In the genomic region with DNA sequence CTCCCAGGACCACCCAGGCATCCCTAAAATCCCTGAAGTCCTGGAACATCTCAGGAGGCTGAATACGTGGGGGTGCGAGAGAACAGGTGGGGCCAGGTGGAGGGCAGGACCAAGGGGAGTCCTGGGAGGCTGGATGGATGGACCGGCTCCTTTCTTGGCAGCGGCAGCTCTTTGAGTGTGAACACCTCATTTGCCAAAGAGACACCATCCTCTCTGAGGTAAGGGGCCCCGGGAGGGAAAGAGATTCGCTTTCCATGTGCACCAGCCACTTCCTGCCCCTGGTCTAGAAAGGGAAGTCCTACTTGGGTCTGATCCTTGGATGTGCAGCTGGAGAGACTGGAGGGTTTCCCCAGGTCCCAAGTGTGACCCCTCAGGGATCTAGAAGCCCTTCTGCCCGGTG, we compare ENCODE assay signal across 38 cellular contexts. TPM values are rescaled to one million over a fixed set of nuclear protein-coding genes. Genes with fewer than 3 reads are reported as not detected.
"Had no signal": no experiment of that assay in that cellular context is flagged by ENCODE, and none has a peak within 500 bp of the region (broad histone marks: within the 10 kb centered on the region; RNA-seq: fewer than 3 reads in every experiment).

No MANE protein-coding gene starts in this region.

- H3K79me2 ChIP-seq: hepatocyte had no signal

- DNase-seq: dermis blood vessel endothelial cell; effector memory CD4-positive, alpha-beta T cell; foreskin keratinocyte; heart left ventricle; left cardiac atrium; left lung; mesenchymal stem cell; mucosa of descending colon; naive B cell; psoas muscle; right cardiac atrium; sigmoid colon; stimulated activated CD4-positive, alpha-beta T cell treated with anti-CD3 and anti-CD28 coated beads, Interleukin-2, amount 100 ng/mL, for 24 hours; stimulated activated CD4-positive, alpha-beta T cell treated with anti-CD3 and anti-CD28 coated beads, Interleukin-4, amount 100 ng/mL, for 24 hours; stimulated activated naive CD8-positive, alpha-beta T cell treated with anti-CD3 and anti-CD28 coated beads, Interleukin-15, Interleukin-2, amounts not matched to agents 100 U/mL and 50 U/mL, for 24 hours; substantia nigra; testis; upper lobe of left lung had no signal

- H2AFZ ChIP-seq: hepatocyte had no signal

- H3K27ac ChIP-seq: coronary artery, esophagus muscularis mucosa, foreskin keratinocyte, gastroesophageal sphincter, heart left ventricle, hepatocyte, left lung, psoas muscle, sigmoid colon, testis, tibial nerve, upper lobe of left lung had no signal

- ATAC-seq: foreskin keratinocyte; gastroesophageal sphincter; heart left ventricle; left cardiac atrium; left lung; mucosa of descending colon; psoas muscle; right cardiac atrium; stimulated activated naive CD8-positive, alpha-beta T cell treated with anti-CD3 and anti-CD28 coated beads, Interleukin-15, Interleukin-2, amounts not matched to agents 100 U/mL and 50 U/mL, for 24 hours had no signal

- H3K4me1 ChIP-seq: esophagus muscularis mucosa, foreskin keratinocyte, gastroesophageal sphincter, psoas muscle, sigmoid colon, testis had no signal

- H3K36me3 ChIP-seq: esophagus muscularis mucosa, gastroesophageal sphincter, heart left ventricle, left lung, sigmoid colon, tibial nerve, upper lobe of left lung had no signal

- H3K27me3 Mint-ChIP-seq: naive B cell had no signal

- H3K4me3 ChIP-seq: coronary artery, esophagus muscularis mucosa, gastroesophageal sphincter, heart left ventricle, hepatocyte, left lung, mucosa of descending colon, psoas muscle, sigmoid colon, testis, tibial nerve, upper lobe of left lung had no signal

- H3K27ac Mint-ChIP-seq: mesothelial cell of epicardium; natural killer cell treated with Interleukin-12 subunit alpha and Interleukin-12 subunit beta and Interleukin-15 and Interleukin-18, amount 100 ng/mL, for 72 hours; stimulated activated effector memory CD8-positive, alpha-beta T cell treated with anti-CD3 and anti-CD28 coated beads, Interleukin-12 subunit alpha, Interleukin-12 subunit beta, amount 100 ng/mL, for 72 hours had no signal

- H3K4me2 ChIP-seq: hepatocyte had no signal

- H3K9me3 Mint-ChIP-seq: mesothelial cell of epicardium; natural killer cell treated with Interleukin-12 subunit alpha and Interleukin-12 subunit beta and Interleukin-15 and Interleukin-18, amount 100 ng/mL, for 72 hours; neural crest cell; stimulated activated effector memory CD8-positive, alpha-beta T cell treated with anti-CD3 and anti-CD28 coated beads, Interleukin-12 subunit alpha, Interleukin-12 subunit beta, amount 100 ng/mL, for 72 hours had no signal

- H3K9me3 ChIP-seq: esophagus muscularis mucosa, gastroesophageal sphincter, heart left ventricle, left lung, mucosa of descending colon, psoas muscle, sigmoid colon, testis, tibial nerve, upper lobe of left lung had no signal

- FAIRE-seq: endothelial cell of umbilical vein, islet of Langerhans, urothelium cell line had no signal

- H3K4me3 Mint-ChIP-seq: mesothelial cell of epicardium; naive B cell; natural killer cell treated with Interleukin-12 subunit alpha and Interleukin-12 subunit beta and Interleukin-15 and Interleukin-18, amount 100 ng/mL, for 72 hours; neural crest cell; stimulated activated effector memory CD8-positive, alpha-beta T cell treated with anti-CD3 and anti-CD28 coated beads, Interleukin-12 subunit alpha, Interleukin-12 subunit beta, amount 100 ng/mL, for 72 hours had no signal

- H3K36me3 Mint-ChIP-seq: mesothelial cell of epicardium; naive B cell; natural killer cell treated with Interleukin-12 subunit alpha and Interleukin-12 subunit beta and Interleukin-15 and Interleukin-18, amount 100 ng/mL, for 72 hours; stimulated activated effector memory CD8-positive, alpha-beta T cell treated with anti-CD3 and anti-CD28 coated beads, Interleukin-12 subunit alpha, Interleukin-12 subunit beta, amount 100 ng/mL, for 72 hours had no signal

- H3K27me3 ChIP-seq: foreskin keratinocyte, hepatocyte, testis, tibial nerve, upper lobe of left lung had no signal

RNA-seq across cellular contexts. Expression of a gene that starts 16.2 kb away (rescaled TPM):
- total RNA-seq: dermis blood vessel endothelial cell; endothelial cell of umbilical vein; epithelial cell of proximal tubule; esophagus muscularis mucosa; fibroblast of lung; foreskin keratinocyte; gastroesophageal sphincter; heart left ventricle; hepatocyte; kidney epithelial cell; left cardiac atrium; left lung; lower leg skin; lung microvascular endothelial cell; mesothelial cell of epicardium; mucosa of descending colon; natural killer cell treated with Interleukin-12 subunit alpha and Interleukin-12 subunit beta and Interleukin-15 and Interleukin-18, amount 100 ng/mL, for 72 hours; neural crest cell; osteocyte; psoas muscle; renal cortical epithelial cell; right cardiac atrium; sigmoid colon; skeletal muscle tissue; testis; tibial nerve; upper lobe of left lung had no signal
- polyA plus RNA-seq: endothelial cell of umbilical vein, fibroblast of lung, foreskin keratinocyte, heart left ventricle, hepatocyte, psoas muscle, right cardiac atrium, sigmoid colon had no signal

RNA-seq across cellular contexts. Expression of a gene that starts 18.1 kb away (rescaled TPM):
- total RNA-seq: dermis blood vessel endothelial cell; endothelial cell of umbilical vein; epithelial cell of proximal tubule; esophagus muscularis mucosa; fibroblast of lung; foreskin keratinocyte; gastroesophageal sphincter; heart left ventricle; hepatocyte; kidney epithelial cell; left cardiac atrium; left lung; lower leg skin; lung microvascular endothelial cell; mesothelial cell of epicardium; mucosa of descending colon; natural killer cell treated with Interleukin-12 subunit alpha and Interleukin-12 subunit beta and Interleukin-15 and Interleukin-18, amount 100 ng/mL, for 72 hours; neural crest cell; osteocyte; psoas muscle; renal cortical epithelial cell; right cardiac atrium; sigmoid colon; skeletal muscle tissue; tibial nerve; upper lobe of left lung had no signal
- polyA plus RNA-seq: endothelial cell of umbilical vein, fibroblast of lung, foreskin keratinocyte, hepatocyte, right cardiac atrium, sigmoid colon had no signal

RNA-seq across cellular contexts. Expression of a gene that starts 19.0 kb away (rescaled TPM):
- total RNA-seq: dermis blood vessel endothelial cell, endothelial cell of umbilical vein, esophagus muscularis mucosa, fibroblast of lung, foreskin keratinocyte, gastroesophageal sphincter, heart left ventricle, hepatocyte, kidney epithelial cell, left cardiac atrium, lower leg skin, lung microvascular endothelial cell, mesothelial cell of epicardium, mucosa of descending colon, neural crest cell, osteocyte, psoas muscle, renal cortical epithelial cell, right cardiac atrium, sigmoid colon, skeletal muscle tissue, tibial nerve had no signal
- polyA plus RNA-seq: fibroblast of lung, foreskin keratinocyte, heart left ventricle, hepatocyte, psoas muscle, right cardiac atrium had no signal

RNA-seq across cellular contexts. Expression of a gene that starts 34.2 kb away (rescaled TPM):
- total RNA-seq: epithelial cell of proximal tubule; foreskin keratinocyte; kidney epithelial cell; natural killer cell treated with Interleukin-12 subunit alpha and Interleukin-12 subunit beta and Interleukin-15 and Interleukin-18, amount 100 ng/mL, for 72 hours had no signal

RNA-seq across cellular contexts. Expression of a gene that starts 43.4 kb away (rescaled TPM):
- total RNA-seq: dermis blood vessel endothelial cell; endothelial cell of umbilical vein; epithelial cell of proximal tubule; fibroblast of lung; gastroesophageal sphincter; left cardiac atrium; natural killer cell treated with Interleukin-12 subunit alpha and Interleukin-12 subunit beta and Interleukin-15 and Interleukin-18, amount 100 ng/mL, for 72 hours; psoas muscle; tibial nerve had no signal
